Comparison of ENCODE assay signal across 8 cellular contexts in genomic region chr7:4958477-4959301, GRCh38.
A peak's percentile ranks its signal among the peaks of the same experiment; 100 is the strongest.
DNase-seq lines count a peak whose midpoint lies in the region; ATAC-seq lines count a peak whose summit lies in the region.

A gene with protein sequence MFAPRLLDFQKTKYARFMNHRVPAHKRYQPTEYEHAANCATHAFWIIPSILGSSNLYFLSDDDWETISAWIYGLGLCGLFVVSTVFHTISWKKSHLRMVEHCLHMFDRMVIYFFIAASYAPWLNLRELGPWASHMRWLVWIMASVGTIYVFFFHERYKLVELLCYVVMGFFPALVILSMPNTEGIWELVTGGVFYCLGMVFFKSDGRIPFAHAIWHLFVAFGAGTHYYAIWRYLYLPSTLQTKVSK (minus strand): TSS chr7:4959187. CDS start chr7:4959017, 170 bp downstream.

- H3K27ac ChIP-seq in iPS DF 6.9 (ENCODE audit: low read length) (no peak within 1 kb of the TSS), skin epidermis (no peak within 1 kb of the TSS)

- no peaks in the 10 kb centered on the region for H3K9me3 ChIP-seq in iPS DF 6.9 (ENCODE audit: control insufficient read depth, insufficient read depth, low read length)

- peaks cover 11% of the 10 kb centered on the region for H3K27me3 ChIP-seq in iPS DF 6.9 (ENCODE audit: control insufficient read depth, insufficient read depth, low read length)

- H3K4me1 ChIP-seq in iPS DF 6.9 (ENCODE audit: control insufficient read depth, insufficient read depth, low read length), result 0 out of 2 replicates have a peak, but pooled peaks cover 1% of the 10 kb centered on the region

- no peak for ATAC-seq in GM21381 (IDR thresholded peaks at IDR 0.05; ENCODE audit: unreplicated experiment)
- no peak for ATAC-seq in GM21360 (IDR thresholded peaks at IDR 0.05; ENCODE audit: unreplicated experiment)

- peak; percentile 48 for DNase-seq in NCI-H2227 (lab: John Stamatoyannopoulos, UW; ENCODE audit: unreplicated experiment)
- DNase-seq in NCI-H2227 treated with DMSO at 0.1 percent for 48 hours (lab: John Stamatoyannopoulos, UW), result no peak
- DNase-seq in NCI-H82 treated with DMSO at 0.1 percent for 48 hours (lab: John Stamatoyannopoulos, UW; ENCODE audit: unreplicated experiment), result peak; percentile 23
- no peak for DNase-seq in iPS DF 6.9 (ENCODE audit: low read depth, low spot score)
- no peak for DNase-seq in activated CD8-positive, alpha-beta memory T cell treated with anti-CD3 and anti-CD28 coated beads, Interleukin-2, amount 50 U/mL, for 4 hours

- WGBS in iPS DF 6.9 (ENCODE audit: insufficient coverage, insufficient read length), result no CpG with 5 or more reads among the region's 87 CpGs

- H3K4me3 ChIP-seq in iPS DF 6.9 (ENCODE audit: low read length), result peak within 1 kb of the TSS; percentile 49; the same call in 1 of the 2 replicates
- H3K4me3 ChIP-seq in skin epidermis, result peak within 1 kb of the TSS in 4 of 7 experiments; percentile 4 to 18 (median 7)

- no peaks in the 10 kb centered on the region for H3K36me3 ChIP-seq in iPS DF 6.9 (ENCODE audit: control insufficient read depth, insufficient read depth, low read length)

Comparison
In these comparisons a context has a peak if more than half of its experiments do, and no peak if none do; other contexts are left out.
1. DNase-seq: peak in NCI-H2227 (single experiment) and NCI-H82 treated with DMSO at 0.1 percent for 48 hours (single experiment); none in NCI-H2227 treated with DMSO at 0.1 percent for 48 hours (single experiment), iPS DF 6.9 (single experiment) and activated CD8-positive, alpha-beta memory T cell treated with anti-CD3 and anti-CD28 coated beads, Interleukin-2, amount 50 U/mL, for 4 hours (single experiment).